8 cellular contexts compared by ENCODE assay signal in the genomic region with DNA sequence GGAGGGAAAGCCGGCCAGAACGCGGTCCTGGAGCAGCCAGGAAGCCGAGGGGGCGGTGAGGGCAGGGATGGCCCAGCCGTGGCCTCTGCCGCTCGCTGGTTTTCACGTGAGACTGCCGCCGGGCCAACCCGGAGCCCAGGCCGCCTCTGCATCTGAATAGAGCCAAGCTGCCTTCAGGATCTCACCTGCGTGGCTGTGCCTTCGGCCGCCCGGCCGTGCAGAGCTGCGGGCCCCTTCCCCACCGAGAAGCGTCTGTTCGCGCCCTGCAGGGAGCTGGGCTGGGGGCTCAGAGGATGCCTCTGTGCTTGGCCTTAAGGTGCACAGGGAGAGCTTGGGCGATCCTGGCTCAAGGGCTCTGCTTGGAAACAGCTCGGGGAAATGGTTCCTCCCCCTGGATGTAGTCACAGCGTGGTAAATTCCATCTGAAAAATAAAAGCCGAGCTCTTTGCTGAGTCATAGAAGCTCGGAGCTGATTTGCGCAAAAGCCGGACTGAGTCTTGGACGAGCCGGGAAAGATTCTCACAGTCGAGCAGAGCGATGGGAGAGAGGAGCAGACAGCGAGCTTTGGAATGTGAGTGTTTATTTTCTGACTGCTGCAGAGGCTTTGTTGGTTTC. TPM values are rescaled to one million over a fixed set of nuclear protein-coding genes. Genes with fewer than 3 reads are reported as not detected.
DNase-seq lines count a peak whose midpoint lies in the region; ATAC-seq, FAIRE-seq and TF ChIP-seq lines count a peak whose summit lies in the region.

JAKMIP3 (plus strand) TSS at position 456 of the 615 bp plus-strand sequence. CDS start 38,863 bp downstream, outside the sequence.

- TF ChIP-seq CTCF in MM.1S (IDR thresholded peaks at IDR 0.05; ENCODE audit: low read length): no peak
- TF ChIP-seq CTCF in gastrocnemius medialis (IDR thresholded peaks at IDR 0.05 in 4 of 5, conservative IDR thresholded peaks at IDR 0.05 in 1 of 5): no peak

- H3K4me1 ChIP-seq in BLaER1 (peaks cover 36% of the 10 kb centered on the region), MM.1S (ENCODE audit: low read length) (no peaks in the 10 kb centered on the region), gastrocnemius medialis (peaks cover 13 to 17% of the 10 kb centered on the region in 2 donors)

- no peak for TF ChIP-seq POLR2A in gastrocnemius medialis (IDR thresholded peaks at IDR 0.05)

- H3K4me3 Mint-ChIP-seq in central memory CD8-positive, alpha-beta T cell: peak within 1 kb of the TSS; percentile 63

- DNase-seq in MM.1S: no peak
- DNase-seq in central memory CD8-positive, alpha-beta T cell (ENCODE audit: low spot score in 2 of 2): no peak
- DNase-seq in gastrocnemius medialis: peak; percentile 18 to 47
- DNase-seq in stimulated activated naive CD4-positive, alpha-beta T cell treated with Interleukin-2 at 50 U/mL for 16 hours (lab: John Stamatoyannopoulos, UW): no peak
- no peak for DNase-seq in NCI-H510A (lab: John Stamatoyannopoulos, UW)
- DNase-seq in NCI-H1436 treated with DMSO at 0.1 percent for 48 hours (lab: John Stamatoyannopoulos, UW): no peak

- H3K9me2 ChIP-seq in MM.1S (replicated peaks; ENCODE audit: insufficient read depth, low read length): no peaks in the 10 kb centered on the region

- ATAC-seq in central memory CD8-positive, alpha-beta T cell (replicated peaks; ENCODE audit: extremely low read depth, poor library complexity, severe bottlenecking): no peak
- ATAC-seq in gastrocnemius medialis: peak; percentile 78 to 81

- intact Hi-C loops in gastrocnemius medialis (cut with DNase I; ENCODE audit: low total_unique reads): no loop called here

- no peaks in the 10 kb centered on the region for H4K20me1 ChIP-seq in BLaER1
- no peaks in the 10 kb centered on the region for H4K20me1 ChIP-seq in MM.1S (ENCODE audit: insufficient read depth, low read length)

- H3K9ac ChIP-seq in BLaER1 (0 out of 2 replicates have a peak within 1 kb of the TSS, but pooled peaks have one; percentile 4), MM.1S (ENCODE audit: low read length) (no peak within 1 kb of the TSS)

- FAIRE-seq in islet of Langerhans (lab: Jason Lieb, UNC): peak; percentile 61

- H3K9me3 ChIP-seq in BLaER1: no peaks in the 10 kb centered on the region
- H3K9me3 ChIP-seq in MM.1S (replicated peaks; ENCODE audit: insufficient read depth, low read length): no peaks in the 10 kb centered on the region
- H3K9me3 ChIP-seq in gastrocnemius medialis: no peaks in the 10 kb centered on the region

- peak within 1 kb of the TSS; percentile 56; the same call in 1 of the 2 replicates for H2AFZ ChIP-seq in MM.1S (ENCODE audit: low read length)

- H3K27ac ChIP-seq in BLaER1 (no peak within 1 kb of the TSS), MM.1S (ENCODE audit: low read length) (no peak within 1 kb of the TSS), gastrocnemius medialis (peak within 1 kb of the TSS; percentile 53 to 76 (median 68))

- H3K36me3 ChIP-seq in BLaER1: no peaks in the 10 kb centered on the region
- no peaks in the 10 kb centered on the region for H3K36me3 ChIP-seq in MM.1S (replicated peaks; ENCODE audit: insufficient read depth, low read length)
- no peaks in the 10 kb centered on the region for H3K36me3 ChIP-seq in gastrocnemius medialis

- H3K27me3 Mint-ChIP-seq in central memory CD8-positive, alpha-beta T cell: peaks cover 24% of the 10 kb centered on the region

- H3K4me2 ChIP-seq in BLaER1 (peak within 1 kb of the TSS; percentile 69), MM.1S (ENCODE audit: low read depth, low read length) (peak within 1 kb of the TSS; percentile 85)

- no peaks in the 10 kb centered on the region for H3K36me3 Mint-ChIP-seq in central memory CD8-positive, alpha-beta T cell (ENCODE audit: insufficient read depth)

- H3F3A ChIP-seq in MM.1S (ENCODE audit: insufficient read depth, low read length): no peaks in the 10 kb centered on the region

- H3K4me3 ChIP-seq in BLaER1 (no peak within 1 kb of the TSS), MM.1S (ENCODE audit: low read length) (peak within 1 kb of the TSS; percentile 51), gastrocnemius medialis (peak within 1 kb of the TSS; percentile 55 to 68 (median 64))

- H3K9me3 Mint-ChIP-seq in central memory CD8-positive, alpha-beta T cell: no peaks in the 10 kb centered on the region

- H3K27me3 ChIP-seq in BLaER1 (peaks cover 24% of the 10 kb centered on the region), MM.1S (replicated peaks; ENCODE audit: insufficient read depth, low read length) (peaks cover 53% of the 10 kb centered on the region), gastrocnemius medialis (no peaks in the 10 kb centered on the region)

- no peak within 1 kb of the TSS for H3K27ac Mint-ChIP-seq in central memory CD8-positive, alpha-beta T cell (ENCODE audit: low read depth)

- H3K4me1 Mint-ChIP-seq in central memory CD8-positive, alpha-beta T cell: peaks cover 5% of the 10 kb centered on the region

- in situ Hi-C loops in gastrocnemius medialis (cut with MboI; ENCODE audit: low sequenced_read_pairs in 4 of 4): no loop called here

- no peaks in the 10 kb centered on the region for H3K79me2 ChIP-seq in MM.1S (ENCODE audit: low read length)

RNA-seq across cellular contexts. Expression of gene JAKMIP3, which starts in this region (rescaled TPM):
- total RNA-seq in gastrocnemius medialis: under 1 TPM; 0.24 to 0.67 (median 0.51) TPM

Comparison
In these comparisons a context has a peak if more than half of its experiments do, and no peak if none do; other contexts are left out.
1. Peak in DNase-seq, ATAC-seq, H3K4me3 ChIP-seq and H3K27ac ChIP-seq in gastrocnemius medialis; RNA of the gene not detected or under 1 TPM.